In genomic region chr16:81860867-81861266, GRCh38 we compare ENCODE assay signal across 30 cellular contexts.
DNase-seq lines count a peak whose midpoint lies in the region; ATAC-seq, FAIRE-seq and TF ChIP-seq lines count a peak whose summit lies in the region.
"Had no signal": no experiment of that assay in that cellular context is flagged by ENCODE, and none has a peak within 500 bp of the region (broad histone marks: within the 10 kb centered on the region; RNA-seq: fewer than 3 reads in every experiment).

No MANE protein-coding gene starts in this region.

- peaks cover 53% of the 10 kb centered on the region for H3K4me1 Mint-ChIP-seq in stimulated activated memory B cell treated with anti-CD40 and anti-IgM and Interleukin-4, amounts not matched to agents 10 μg/mL and 1 μg/mL and 100 μg/mL, for 72 hours

- TSS peak; percentile 17 for BruUV-seq in OCI-LY7 (replicated peaks; lab: Mats Ljungman, UMichigan)

- TF ChIP-seq CTCF in OCI-LY7 (conservative IDR thresholded peaks at IDR 0.05; ENCODE audit: low read length), result no peak
- TF ChIP-seq CTCF in kidney (IDR thresholded peaks at IDR 0.05; ENCODE audit: borderline replicate concordance, extremely low read depth, insufficient read depth), result no peak
- TF ChIP-seq CTCF in smooth muscle cell (IDR thresholded peaks at IDR 0.05; ENCODE audit: borderline replicate concordance, insufficient read depth, poor library complexity, severe bottlenecking), result no peak

- H3K9me3 ChIP-seq in BLaER1 treated with 17β-estradiol and CSF1 and Interleukin-3, amounts not matched to agents 10 nM and 100 nM (replicated peaks in 1 of 11), result no peaks in the 10 kb centered on the region; a peak in 1 of 22 replicates
- H3K9me3 ChIP-seq in OCI-LY7 (ENCODE audit: low read length) (no peaks in the 10 kb centered on the region), kidney (ENCODE audit: control insufficient read depth in 1 of 2, low read length in 2 of 2) (no peaks in the 10 kb centered on the region), smooth muscle cell (replicated peaks; ENCODE audit: low read depth) (no peaks in the 10 kb centered on the region)
- H3K9me3 ChIP-seq: right lobe of liver, tibial artery had no signal

- H2AFZ ChIP-seq in OCI-LY7 (ENCODE audit: low read length) (no peak overlapping the region), smooth muscle cell (ENCODE audit: low read depth) (no peak overlapping the region)

- 90% methylated on average over 8 of the region's 8 CpGs for WGBS in smooth muscle cell (ENCODE audit: low lambda C conversion rate)

- peak overlapping the region; percentile 63 for H3K27ac Mint-ChIP-seq in stimulated activated memory B cell treated with anti-CD40 and anti-IgM and Interleukin-4, amounts not matched to agents 10 μg/mL and 1 μg/mL and 100 μg/mL, for 72 hours
- H3K27ac Mint-ChIP-seq: activated naive CD4-positive, alpha-beta T cell treated with anti-CD3 and anti-CD28 coated beads, Interleukin-2, amount 50 U/mL, for 24 hours; progenitor cell of endocrine pancreas; WTC11 had no signal

- H3K27me3 ChIP-seq in BLaER1 treated with 17β-estradiol and CSF1 and Interleukin-3, amounts not matched to agents 10 nM and 100 nM, result no peaks in the 10 kb centered on the region
- H3K27me3 ChIP-seq in smooth muscle cell (ENCODE audit: low read depth), result peaks cover 26% of the 10 kb centered on the region
- H3K27me3 ChIP-seq: right lobe of liver had no signal

- POLR2A ChIA-PET in OCI-LY7 (lab: Charles Lee), result interaction anchor here (0.5 to 1.6 kb wide), 7 partner anchors 10 to 784 kb away, joined by 3 to 4 read pairs (median 3); no protein-coding TSS in a partner anchor

- H3K4me3 ChIP-seq in BLaER1 treated with 17β-estradiol and CSF1 and Interleukin-3, amounts not matched to agents 10 nM and 100 nM, result no peak overlapping the region
- H3K4me3 ChIP-seq in OCI-LY7 (ENCODE audit: low read depth, low read length, poor library complexity, severe bottlenecking) (no peak overlapping the region), kidney (ENCODE audit: low read length in 2 of 2) (no peak overlapping the region), smooth muscle cell (no peak overlapping the region)
- H3K4me3 ChIP-seq: coronary artery, heart right ventricle, right lobe of liver, tibial artery had no signal

- H3K9ac ChIP-seq in BLaER1 treated with 17β-estradiol and CSF1 and Interleukin-3, amounts not matched to agents 10 nM and 100 nM, result no peak overlapping the region
- no peak overlapping the region for H3K9ac ChIP-seq in kidney (ENCODE audit: low read length in 2 of 2)
- no peak overlapping the region for H3K9ac ChIP-seq in smooth muscle cell (ENCODE audit: low read depth)

- DNase-seq in OCI-LY7 (ENCODE audit: low spot score), result no peak
- no peak for DNase-seq in kidney
- no peak for DNase-seq in smooth muscle cell (lab: John Stamatoyannopoulos, UW; ENCODE audit: unreplicated experiment)
- DNase-seq in GDM1 (lab: John Stamatoyannopoulos, UW), result no peak
- no peak for DNase-seq in NCI-H2171 (lab: John Stamatoyannopoulos, UW)
- DNase-seq in activated naive CD4-positive, alpha-beta T cell (lab: John Stamatoyannopoulos, UW), result no peak
- DNase-seq: activated CD8-positive, alpha-beta memory T cell treated with anti-CD3 and anti-CD28 coated beads, Interleukin-2, amount 50 U/mL, for 48 hours; Calu3; DMS79 treated with DMSO at 0.1 percent for 48 hours; effector memory CD4-positive, alpha-beta T cell; erythroblast; foreskin fibroblast; heart right ventricle; mesenchymal stem cell; NCI-H1092 treated with DMSO at 0.1 percent for 48 hours; NCI-H187 treated with DMSO at 0.1 percent for 48 hours; NCI-H524; right lobe of liver; SHP77; stimulated activated CD4-positive, alpha-beta T cell treated with anti-CD3 and anti-CD28 coated beads, Interleukin-4, amount 100 ng/mL, for 4 hours; stimulated activated naive CD4-positive, alpha-beta T cell treated with Interleukin-2 at 50 U/mL for 16 hours; tibial artery had no signal

- FAIRE-seq in kidney (lab: Jason Lieb, UNC), result no peak
- FAIRE-seq: bronchial epithelial cell had no signal

- H3K36me3 Mint-ChIP-seq in stimulated activated memory B cell treated with anti-CD40 and anti-IgM and Interleukin-4, amounts not matched to agents 10 μg/mL and 1 μg/mL and 100 μg/mL, for 72 hours, result peaks cover 68% of the 10 kb centered on the region
- H3K36me3 Mint-ChIP-seq: activated naive CD4-positive, alpha-beta T cell treated with anti-CD3 and anti-CD28 coated beads, Interleukin-2, amount 50 U/mL, for 24 hours; WTC11 had no signal

- no peaks in the 10 kb centered on the region for H3K9me3 Mint-ChIP-seq in stimulated activated memory B cell treated with anti-CD40 and anti-IgM and Interleukin-4, amounts not matched to agents 10 μg/mL and 1 μg/mL and 100 μg/mL, for 72 hours
- H3K9me3 Mint-ChIP-seq: activated naive CD4-positive, alpha-beta T cell treated with anti-CD3 and anti-CD28 coated beads, Interleukin-2, amount 50 U/mL, for 24 hours; WTC11 had no signal

- ATAC-seq in stimulated activated memory B cell treated with anti-CD40 and anti-IgM and Interleukin-4, amounts not matched to agents 10 μg/mL and 1 μg/mL and 100 μg/mL, for 72 hours, result no peak
- ATAC-seq: WTC11 had no signal

- no peak overlapping the region for H3K27ac ChIP-seq in BLaER1 treated with 17β-estradiol and CSF1 and Interleukin-3, amounts not matched to agents 10 nM and 100 nM
- H3K27ac ChIP-seq in OCI-LY7 (ENCODE audit: low read depth, low read length, poor library complexity, severe bottlenecking) (peak overlapping the region; percentile 89), kidney (ENCODE audit: low read depth in 2 of 2, low read length in 2 of 2) (peak overlapping the region; percentile 17 to 19), smooth muscle cell (ENCODE audit: low read depth) (no peak overlapping the region)
- H3K27ac ChIP-seq: C4-2B, tibial artery had no signal

- peaks cover 7 to 27% (median 14%) of the 10 kb centered on the region in 10 experiments; a peak in 16 of 20 replicates for H3K4me1 ChIP-seq in BLaER1 treated with 17β-estradiol and CSF1 and Interleukin-3, amounts not matched to agents 10 nM and 100 nM
- peaks cover 61% of the 10 kb centered on the region for H3K4me1 ChIP-seq in OCI-LY7 (ENCODE audit: insufficient read depth, low read length, poor library complexity, severe bottlenecking)
- H3K4me1 ChIP-seq in kidney (ENCODE audit: control insufficient read depth in 1 of 2, insufficient read depth in 1 of 2, low read depth in 1 of 2, low read length in 2 of 2), result peaks cover 0 to 18% of the 10 kb centered on the region in 2 donors
- peaks cover 3% of the 10 kb centered on the region for H3K4me1 ChIP-seq in smooth muscle cell (ENCODE audit: low read depth)
- H3K4me1 ChIP-seq: right lobe of liver, tibial artery had no signal

- peak overlapping the region in 8 of 11 experiments; percentile 8 to 38 (median 15); a peak in 7 of 22 replicates for H3K4me2 ChIP-seq in BLaER1 treated with 17β-estradiol and CSF1 and Interleukin-3, amounts not matched to agents 10 nM and 100 nM
- H3K4me2 ChIP-seq in OCI-LY7 (ENCODE audit: low read length) (no peak overlapping the region), smooth muscle cell (no peak overlapping the region)

- no peaks in the 10 kb centered on the region for H3F3A ChIP-seq in smooth muscle cell (ENCODE audit: low read depth)

- H3K4me3 Mint-ChIP-seq in stimulated activated memory B cell treated with anti-CD40 and anti-IgM and Interleukin-4, amounts not matched to agents 10 μg/mL and 1 μg/mL and 100 μg/mL, for 72 hours, result no peak overlapping the region
- H3K4me3 Mint-ChIP-seq: activated naive CD4-positive, alpha-beta T cell treated with anti-CD3 and anti-CD28 coated beads, Interleukin-2, amount 50 U/mL, for 24 hours; WTC11 had no signal

- CTCF ChIA-PET in OCI-LY7 (lab: Charles Lee; ENCODE audit: unreplicated experiment), result interaction anchor here (1.0 kb wide), 1 partner anchor 9 kb away, joined by 4 read pairs; no protein-coding TSS in a partner anchor

- H3K79me2 ChIP-seq in OCI-LY7 (ENCODE audit: insufficient read depth, low read depth, low read length), result peaks cover 56% of the 10 kb centered on the region
- no peaks in the 10 kb centered on the region for H3K79me2 ChIP-seq in smooth muscle cell (ENCODE audit: low read depth)

- intact Hi-C loops in OCI-LY7 (cut with micrococcal nuclease; ENCODE audit: unreplicated experiment) (no loop called here), kidney (cut with DNase I) (no loop called here)

- peaks cover 0 to 51% (median 0%) of the 10 kb centered on the region in 11 experiments; a peak in 8 of 22 replicates for H4K20me1 ChIP-seq in BLaER1 treated with 17β-estradiol and CSF1 and Interleukin-3, amounts not matched to agents 10 nM and 100 nM
- H4K20me1 ChIP-seq in OCI-LY7 (ENCODE audit: insufficient read depth, low read length), result peaks cover 14% of the 10 kb centered on the region; the same call in 1 of the 2 replicates
- H4K20me1 ChIP-seq in smooth muscle cell (ENCODE audit: low read depth), result no peaks in the 10 kb centered on the region

- no peaks in the 10 kb centered on the region for H3K27me3 Mint-ChIP-seq in stimulated activated memory B cell treated with anti-CD40 and anti-IgM and Interleukin-4, amounts not matched to agents 10 μg/mL and 1 μg/mL and 100 μg/mL, for 72 hours
- H3K27me3 Mint-ChIP-seq: activated naive CD4-positive, alpha-beta T cell treated with anti-CD3 and anti-CD28 coated beads, Interleukin-2, amount 50 U/mL, for 24 hours had no signal

- H3K36me3 ChIP-seq in BLaER1 treated with 17β-estradiol and CSF1 and Interleukin-3, amounts not matched to agents 10 nM and 100 nM, result peaks cover 54 to 94% (median 76%) of the 10 kb centered on the region in 11 experiments
- H3K36me3 ChIP-seq in OCI-LY7 (ENCODE audit: insufficient read depth, low read length) (peaks cover 90% of the 10 kb centered on the region), kidney (ENCODE audit: control insufficient read depth in 1 of 2, insufficient read depth in 2 of 2, low read length in 2 of 2) (peaks cover 3 to 7% of the 10 kb centered on the region in 2 donors), smooth muscle cell (ENCODE audit: low read depth) (no peaks in the 10 kb centered on the region)
- H3K36me3 ChIP-seq: right lobe of liver, tibial artery had no signal

- no peaks in the 10 kb centered on the region for H3K9me2 ChIP-seq in OCI-LY7 (ENCODE audit: insufficient read depth, low read length)

Comparison
In these comparisons a context has a peak if more than half of its experiments do, and no peak if none do; other contexts are left out.
1. H3K27ac ChIP-seq: peak in OCI-LY7 (single experiment) and kidney (2 of 2); none in BLaER1 treated with 17β-estradiol and CSF1 and Interleukin-3, amounts not matched to agents 10 nM and 100 nM (0 of 11) and smooth muscle cell (single experiment).
2. H3K4me2 ChIP-seq: peak in BLaER1 treated with 17β-estradiol and CSF1 and Interleukin-3, amounts not matched to agents 10 nM and 100 nM (8 of 11); none in OCI-LY7 (single experiment) and smooth muscle cell (single experiment).